Comparison of ENCODE assay signal across 8 cellular contexts in genomic region chr13:77478645-77478997, GRCh38. TPM values are rescaled to one million over a fixed set of nuclear protein-coding genes. Genes with fewer than 3 reads are reported as not detected.
DNase-seq lines count a peak whose midpoint lies in the region; ATAC-seq and TF ChIP-seq lines count a peak whose summit lies in the region.

No MANE protein-coding gene starts in this region.

- DNase-seq in activated naive CD4-positive, alpha-beta T cell treated with anti-CD3 and anti-CD28 coated beads for 36 hours: no peak
- no peak for DNase-seq in activated naive CD4-positive, alpha-beta T cell treated with anti-CD3 and anti-CD28 coated beads, Interleukin-2, amount 50 U/mL, for 16 hours
- DNase-seq in SK-N-SH (no peak), lower leg skin (ENCODE audit: low spot score in 2 of 2) (no peak)
- DNase-seq in activated CD4-positive, alpha-beta T cell treated with anti-CD3 and anti-CD28 coated beads for 48 hours: no peak

- no peak for TF ChIP-seq POLR2A in lower leg skin (IDR thresholded peaks at IDR 0.05)

- H3K27me3 ChIP-seq in SK-N-SH (ENCODE audit: insufficient read depth): no peaks in the 10 kb centered on the region
- H3K27me3 ChIP-seq in iPS-15b (ENCODE audit: control insufficient read depth, insufficient read depth, low read length): no peaks in the 10 kb centered on the region
- H3K27me3 ChIP-seq in thymus (ENCODE audit: control insufficient read depth, insufficient read depth): no peaks in the 10 kb centered on the region

- no peaks in the 10 kb centered on the region for H4K20me1 ChIP-seq in SK-N-SH (ENCODE audit: insufficient read depth)

- TF ChIP-seq CTCF in SK-N-SH (IDR thresholded peaks at IDR 0.05) (no peak; the same call in 1 of the 2 replicates), lower leg skin (IDR thresholded peaks at IDR 0.05) (peak in 1 of 3 donors; percentile 4)

- H3K27ac ChIP-seq in SK-N-SH (ENCODE audit: low read depth in 2 of 2, low read length in 1 of 2) (peak overlapping the region in 1 of 2 experiments; percentile 83; a peak in 2 of 4 replicates), thymus (ENCODE audit: low read depth) (no peak overlapping the region)

- H3K79me2 ChIP-seq in SK-N-SH (ENCODE audit: insufficient read depth): no peaks in the 10 kb centered on the region

- CTCF ChIA-PET in activated naive CD4-positive, alpha-beta T cell treated with anti-CD3 and anti-CD28 coated beads for 36 hours (lab: Charles Lee): interaction anchor here (0.6 to 2.3 kb wide), 56 partner anchors 9 to 498 kb away, joined by 3 to 17 read pairs (median 4); partner anchors contain the start of gene MYCBP2
- CTCF ChIA-PET in SK-N-SH (lab: Yijun Ruan, JAX): interaction anchor here (0.6 to 3.6 kb wide), 76 partner anchors 8 to 1472 kb away, joined by 3 to 44 read pairs (median 4); partner anchors contain the start of genes FBXL3, MYCBP2 and SLAIN1

- no peaks in the 10 kb centered on the region for H3K9me2 ChIP-seq in SK-N-SH

- peak overlapping the region; percentile 78 for H3K27ac Mint-ChIP-seq in activated naive CD4-positive, alpha-beta T cell treated with anti-CD3 and anti-CD28 coated beads for 36 hours

- peak overlapping the region; percentile 74 for H3K4me3 Mint-ChIP-seq in activated naive CD4-positive, alpha-beta T cell treated with anti-CD3 and anti-CD28 coated beads for 36 hours

- peaks cover 1% of the 10 kb centered on the region for H3K9me3 Mint-ChIP-seq in activated naive CD4-positive, alpha-beta T cell treated with anti-CD3 and anti-CD28 coated beads for 36 hours

- peak overlapping the region; percentile 71 for H2AFZ ChIP-seq in SK-N-SH (ENCODE audit: low read depth)

- TF ChIP-seq EP300 in SK-N-SH (IDR thresholded peaks at IDR 0.05; ENCODE audit: borderline replicate concordance in 1 of 2, low read depth in 1 of 2, low read length in 1 of 2): no peak

- H3K36me3 ChIP-seq in SK-N-SH (replicated peaks in 1 of 2; ENCODE audit: control insufficient read depth in 1 of 2, insufficient read depth in 2 of 2, low read length in 1 of 2) (no peaks in the 10 kb centered on the region), iPS-15b (ENCODE audit: control insufficient read depth, insufficient read depth, low read length) (no peaks in the 10 kb centered on the region), thymus (ENCODE audit: control insufficient read depth, insufficient read depth) (no peaks in the 10 kb centered on the region)

- no peaks in the 10 kb centered on the region; a peak in 1 of 4 replicates for H3K4me1 ChIP-seq in SK-N-SH (ENCODE audit: control insufficient read depth in 1 of 2, insufficient read depth in 2 of 2, low read depth in 1 of 2, low read length in 1 of 2)
- H3K4me1 ChIP-seq in iPS-15b (ENCODE audit: control insufficient read depth, insufficient read depth, low read length): peaks cover 13% of the 10 kb centered on the region
- H3K4me1 ChIP-seq in thymus (ENCODE audit: control insufficient read depth, insufficient read depth, low read length): no peaks in the 10 kb centered on the region

- H3K27me3 Mint-ChIP-seq in activated naive CD4-positive, alpha-beta T cell treated with anti-CD3 and anti-CD28 coated beads for 36 hours (ENCODE audit: low read depth): no peaks in the 10 kb centered on the region

- peaks cover 16% of the 10 kb centered on the region for H3K4me1 Mint-ChIP-seq in activated naive CD4-positive, alpha-beta T cell treated with anti-CD3 and anti-CD28 coated beads for 36 hours (ENCODE audit: low read depth)

- no peak for TF ChIP-seq RAD21 in SK-N-SH (IDR thresholded peaks at IDR 0.05; ENCODE audit: low read length)

- peak overlapping the region; percentile 55 to 61; a peak in 3 of 4 replicates for H3K4me3 ChIP-seq in SK-N-SH (ENCODE audit: low read depth in 2 of 2, low read length in 1 of 2)
- peak overlapping the region; percentile 45 for H3K4me3 ChIP-seq in iPS-15b (ENCODE audit: low read depth, low read length)
- H3K4me3 ChIP-seq in thymus (ENCODE audit: low read length): peak overlapping the region; percentile 58
- no peak overlapping the region for H3K4me3 ChIP-seq in lower leg skin (ENCODE audit: low read depth, poor library complexity, severe bottlenecking)

- H3K4me2 ChIP-seq in SK-N-SH: peak overlapping the region; percentile 68

- no peaks in the 10 kb centered on the region for H3K36me3 Mint-ChIP-seq in activated naive CD4-positive, alpha-beta T cell treated with anti-CD3 and anti-CD28 coated beads for 36 hours (ENCODE audit: low read depth)

- 0 out of 2 replicates have a peak overlapping the region, but pooled peaks have one; percentile 25 for H3K9ac ChIP-seq in SK-N-SH
- H3K9ac ChIP-seq in iPS-15b (ENCODE audit: low read depth, low read length): no peak overlapping the region

- POLR2A ChIA-PET in SK-N-SH (lab: Yijun Ruan, JAX): interaction anchor here (0.6 to 1.2 kb wide), 5 partner anchors 149 to 858 kb away, joined by 3 to 8 read pairs (median 6); no protein-coding TSS in a partner anchor

- H3K9me3 ChIP-seq in SK-N-SH (no peaks in the 10 kb centered on the region), iPS-15b (ENCODE audit: control insufficient read depth, insufficient read depth, low read length) (no peaks in the 10 kb centered on the region), thymus (ENCODE audit: control insufficient read depth) (no peaks in the 10 kb centered on the region)

- 11% methylated on average over 5 of the region's 5 CpGs for WGBS in SK-N-SH (ENCODE audit: low lambda C conversion rate)
- WGBS in thymus: 24% methylated on average over 5 of the region's 5 CpGs
- 13% methylated on average over 5 of the region's 5 CpGs for WGBS in lower leg skin, 2 donors

- no peak for ATAC-seq in GM19467 (IDR thresholded peaks at IDR 0.05; ENCODE audit: unreplicated experiment)

- intact Hi-C loops in activated naive CD4-positive, alpha-beta T cell treated with anti-CD3 and anti-CD28 coated beads for 36 hours (cut with micrococcal nuclease): loop anchor here (1.0 to 10.0 kb wide), 12 partner anchors 87 to 654 kb away; partner anchors contain the start of genes CLN5, KCTD12 and SLAIN1
- intact Hi-C loops in lower leg skin (cut with DNase I; ENCODE audit: low total_unique reads): no loop called here

- no peaks in the 10 kb centered on the region for H3F3A ChIP-seq in SK-N-SH (replicated peaks; ENCODE audit: insufficient read depth)

TF ChIP-seq in SK-N-SH, 30 proteins besides CTCF, POLR2A, EP300 and RAD21:
- TF ChIP-seq RXRA (IDR thresholded peaks at IDR 0.05; ENCODE audit: borderline replicate concordance, low read depth): no peak
- TF ChIP-seq FOSL2 (IDR thresholded peaks at IDR 0.05; ENCODE audit: borderline replicate concordance, low read depth): no peak
- TF ChIP-seq MEF2A (IDR thresholded peaks at IDR 0.05; ENCODE audit: borderline replicate concordance, low read depth): no peak
- TF ChIP-seq EZH2phosphoT487 (IDR thresholded peaks at IDR 0.05; ENCODE audit: borderline replicate concordance, low read depth): no peak
- TF ChIP-seq TEAD4 (IDR thresholded peaks at IDR 0.05; ENCODE audit: borderline replicate concordance, insufficient read depth): no peak

RNA-seq across cellular contexts. Expression of gene SCEL, which starts 56.9 kb away (rescaled TPM):
- total RNA-seq in activated naive CD4-positive, alpha-beta T cell treated with anti-CD3 and anti-CD28 coated beads for 36 hours: not detected
- polyA plus RNA-seq in SK-N-SH (2012; rRNA removed) (0.02 and 0.03 TPM in 2 replicates), thymus (8.6 TPM)
- 0.01 TPM in 2 replicates for polyA plus RNA-seq in SK-N-SH (2012; cell fraction: cytosol; rRNA removed)
- polyA plus RNA-seq in SK-N-SH (2012; cell fraction: nucleus; rRNA removed): 0.01 TPM in 1 of 2 replicates, not detected in the other
- 100 to 1,000 TPM; 298 to 628 (median 352) TPM for total RNA-seq in lower leg skin

Comparison
In these comparisons a context has a peak if more than half of its experiments do, and no peak if none do; other contexts are left out.
1. RNA of gene SCEL, which starts 56.9 kb away (total RNA-seq): 298 to 628 TPM in lower leg skin; not detected in activated naive CD4-positive, alpha-beta T cell treated with anti-CD3 and anti-CD28 coated beads for 36 hours; every median in the first group is over 100 times any median in the second.